In genomic region chr19:41426952-41427646, GRCh38 we compare ENCODE assay signal across 1 cellular context.
TF ChIP-seq lines count a peak whose summit lies in the region.

Gene B3GNT8, minus strand, starts transcription at chr19:41427374. Its CDS starts 596 bp downstream, at chr19:41426778.

TF ChIP-seq in A549, 52 proteins besides CTCF, POLR2A, EP300 and RAD21 (continued from another document):
- TF ChIP-seq HMGXB4 (CRISPR knock-in tag; IDR thresholded peaks at IDR 0.05; ENCODE audit: borderline replicate concordance): no peak
- TF ChIP-seq GATA3 (IDR thresholded peaks at IDR 0.05; ENCODE audit: borderline replicate concordance): no peak
- TF ChIP-seq HDAC2 (IDR thresholded peaks at IDR 0.05): no peak
- no peak for TF ChIP-seq JUNB (IDR thresholded peaks at IDR 0.05)
- no peak for TF ChIP-seq RNF2 (IDR thresholded peaks at IDR 0.05; ENCODE audit: borderline replicate concordance, low read depth)
- TF ChIP-seq ZSCAN20 (CRISPR knock-in tag; IDR thresholded peaks at IDR 0.05): no peak
- TF ChIP-seq TFCP2L1 (CRISPR knock-in tag; IDR thresholded peaks at IDR 0.05): no peak
